In genomic region chr18:43751835-43752234, GRCh38 we compare ENCODE assay signal across 11 cellular contexts.
DNase-seq lines count a peak whose midpoint lies in the region; TF ChIP-seq lines count a peak whose summit lies in the region.
"Had no signal": no experiment of that assay in that cellular context is flagged by ENCODE, and none has a peak within 500 bp of the region (broad histone marks: within the 10 kb centered on the region; RNA-seq: fewer than 3 reads in every experiment).

No MANE protein-coding gene starts in this region.

- TF ChIP-seq EP300 in suprapubic skin (IDR thresholded peaks at IDR 0.05): no peak

- no peaks in the 10 kb centered on the region for H3K27me3 ChIP-seq in suprapubic skin
- no peaks in the 10 kb centered on the region for H3K27me3 ChIP-seq in MG63

- WGBS in suprapubic skin: 93% methylated on average over 2 of the region's 2 CpGs

- no peaks in the 10 kb centered on the region for H3K4me1 ChIP-seq in suprapubic skin

- no peak for TF ChIP-seq POLR2A in suprapubic skin (IDR thresholded peaks at IDR 0.05)

- TF ChIP-seq CTCF in fibroblast of villous mesenchyme (IDR thresholded peaks at IDR 0.05; ENCODE audit: insufficient read depth, low read depth, low read length) (no peak), suprapubic skin (IDR thresholded peaks at IDR 0.05) (no peak)

- H3K4me3 ChIP-seq in fibroblast of villous mesenchyme (ENCODE audit: low read depth, low read length) (no peak overlapping the region), suprapubic skin (no peak overlapping the region), MG63 (no peak overlapping the region)
- H3K4me3 ChIP-seq: GM23248 had no signal

- no peaks in the 10 kb centered on the region for H3K9me3 ChIP-seq in suprapubic skin
- H3K9me3 ChIP-seq in MG63: no peaks in the 10 kb centered on the region

- peak; percentile 6 for DNase-seq in NCI-H748 (lab: John Stamatoyannopoulos, UW; ENCODE audit: unreplicated experiment)
- no peak for DNase-seq in NCI-H748 treated with DMSO at 0.1 percent for 48 hours (lab: John Stamatoyannopoulos, UW)
- DNase-seq in amniotic epithelial cell (ENCODE audit: low read depth): peak; percentile 21
- DNase-seq in fibroblast of villous mesenchyme (ENCODE audit: low read depth): peak; percentile 1
- no peak for DNase-seq in NCI-H146 (lab: John Stamatoyannopoulos, UW)
- no peak for DNase-seq in suprapubic skin (ENCODE audit: low spot score in 2 of 2)
- no peak for DNase-seq in MG63
- DNase-seq: C1 segment of cervical spinal cord; CD4-positive, alpha-beta T cell; GM23248 had no signal

- H3K36me3 ChIP-seq in suprapubic skin (no peaks in the 10 kb centered on the region), MG63 (no peaks in the 10 kb centered on the region)

- no peak overlapping the region for H3K27ac ChIP-seq in suprapubic skin
- H3K27ac ChIP-seq: GM23248, HL-60 had no signal

Comparison
In these comparisons a context has a peak if more than half of its experiments do, and no peak if none do; other contexts are left out.
1. DNase-seq: peak in NCI-H748 (single experiment), amniotic epithelial cell (single experiment) and fibroblast of villous mesenchyme (single experiment); none in NCI-H748 treated with DMSO at 0.1 percent for 48 hours (single experiment), NCI-H146 (single experiment), suprapubic skin (0 of 2) and MG63 (single experiment).